In genomic region chr6:158869604-158870417, GRCh38 we compare ENCODE assay signal across 1 cellular context.
TF ChIP-seq lines count a peak whose summit lies in the region.

No MANE protein-coding gene starts in this region.

TF ChIP-seq in K562, 482 proteins besides CTCF, POLR2A, EP300 and RAD21 (continued from another document and continues in another):
- TF ChIP-seq, protein P1, sequence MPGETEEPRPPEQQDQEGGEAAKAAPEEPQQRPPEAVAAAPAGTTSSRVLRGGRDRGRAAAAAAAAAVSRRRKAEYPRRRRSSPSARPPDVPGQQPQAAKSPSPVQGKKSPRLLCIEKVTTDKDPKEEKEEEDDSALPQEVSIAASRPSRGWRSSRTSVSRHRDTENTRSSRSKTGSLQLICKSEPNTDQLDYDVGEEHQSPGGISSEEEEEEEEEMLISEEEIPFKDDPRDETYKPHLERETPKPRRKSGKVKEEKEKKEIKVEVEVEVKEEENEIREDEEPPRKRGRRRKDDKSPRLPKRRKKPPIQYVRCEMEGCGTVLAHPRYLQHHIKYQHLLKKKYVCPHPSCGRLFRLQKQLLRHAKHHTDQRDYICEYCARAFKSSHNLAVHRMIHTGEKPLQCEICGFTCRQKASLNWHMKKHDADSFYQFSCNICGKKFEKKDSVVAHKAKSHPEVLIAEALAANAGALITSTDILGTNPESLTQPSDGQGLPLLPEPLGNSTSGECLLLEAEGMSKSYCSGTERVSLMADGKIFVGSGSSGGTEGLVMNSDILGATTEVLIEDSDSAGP (CRISPR knock-in tag; IDR thresholded peaks at IDR 0.05): peak; percentile 57; the same call in 1 of the 2 replicates
- TF ChIP-seq, protein P2, sequence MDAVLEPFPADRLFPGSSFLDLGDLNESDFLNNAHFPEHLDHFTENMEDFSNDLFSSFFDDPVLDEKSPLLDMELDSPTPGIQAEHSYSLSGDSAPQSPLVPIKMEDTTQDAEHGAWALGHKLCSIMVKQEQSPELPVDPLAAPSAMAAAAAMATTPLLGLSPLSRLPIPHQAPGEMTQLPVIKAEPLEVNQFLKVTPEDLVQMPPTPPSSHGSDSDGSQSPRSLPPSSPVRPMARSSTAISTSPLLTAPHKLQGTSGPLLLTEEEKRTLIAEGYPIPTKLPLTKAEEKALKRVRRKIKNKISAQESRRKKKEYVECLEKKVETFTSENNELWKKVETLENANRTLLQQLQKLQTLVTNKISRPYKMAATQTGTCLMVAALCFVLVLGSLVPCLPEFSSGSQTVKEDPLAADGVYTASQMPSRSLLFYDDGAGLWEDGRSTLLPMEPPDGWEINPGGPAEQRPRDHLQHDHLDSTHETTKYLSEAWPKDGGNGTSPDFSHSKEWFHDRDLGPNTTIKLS (IDR thresholded peaks at IDR 0.05; ENCODE audit: borderline replicate concordance, low read depth): peak; percentile 87
- TF ChIP-seq, protein P3, sequence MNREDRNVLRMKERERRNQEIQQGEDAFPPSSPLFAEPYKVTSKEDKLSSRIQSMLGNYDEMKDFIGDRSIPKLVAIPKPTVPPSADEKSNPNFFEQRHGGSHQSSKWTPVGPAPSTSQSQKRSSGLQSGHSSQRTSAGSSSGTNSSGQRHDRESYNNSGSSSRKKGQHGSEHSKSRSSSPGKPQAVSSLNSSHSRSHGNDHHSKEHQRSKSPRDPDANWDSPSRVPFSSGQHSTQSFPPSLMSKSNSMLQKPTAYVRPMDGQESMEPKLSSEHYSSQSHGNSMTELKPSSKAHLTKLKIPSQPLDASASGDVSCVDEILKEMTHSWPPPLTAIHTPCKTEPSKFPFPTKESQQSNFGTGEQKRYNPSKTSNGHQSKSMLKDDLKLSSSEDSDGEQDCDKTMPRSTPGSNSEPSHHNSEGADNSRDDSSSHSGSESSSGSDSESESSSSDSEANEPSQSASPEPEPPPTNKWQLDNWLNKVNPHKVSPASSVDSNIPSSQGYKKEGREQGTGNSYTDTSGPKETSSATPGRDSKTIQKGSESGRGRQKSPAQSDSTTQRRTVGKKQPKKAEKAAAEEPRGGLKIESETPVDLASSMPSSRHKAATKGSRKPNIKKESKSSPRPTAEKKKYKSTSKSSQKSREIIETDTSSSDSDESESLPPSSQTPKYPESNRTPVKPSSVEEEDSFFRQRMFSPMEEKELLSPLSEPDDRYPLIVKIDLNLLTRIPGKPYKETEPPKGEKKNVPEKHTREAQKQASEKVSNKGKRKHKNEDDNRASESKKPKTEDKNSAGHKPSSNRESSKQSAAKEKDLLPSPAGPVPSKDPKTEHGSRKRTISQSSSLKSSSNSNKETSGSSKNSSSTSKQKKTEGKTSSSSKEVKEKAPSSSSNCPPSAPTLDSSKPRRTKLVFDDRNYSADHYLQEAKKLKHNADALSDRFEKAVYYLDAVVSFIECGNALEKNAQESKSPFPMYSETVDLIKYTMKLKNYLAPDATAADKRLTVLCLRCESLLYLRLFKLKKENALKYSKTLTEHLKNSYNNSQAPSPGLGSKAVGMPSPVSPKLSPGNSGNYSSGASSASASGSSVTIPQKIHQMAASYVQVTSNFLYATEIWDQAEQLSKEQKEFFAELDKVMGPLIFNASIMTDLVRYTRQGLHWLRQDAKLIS (CRISPR knock-in tag; IDR thresholded peaks at IDR 0.05): peak; percentile 94
- peak; percentile 75 for TF ChIP-seq POLR2B (IDR thresholded peaks at IDR 0.05; ENCODE audit: low read depth, partially characterized antibody)
- peak; percentile 78; the same call in 1 of the 2 replicates for TF ChIP-seq KLF1 (tag; IDR thresholded peaks at IDR 0.05)
- peak; percentile 28 for TF ChIP-seq CBFA2T3 (IDR thresholded peaks at IDR 0.05)
- 0 out of 2 replicates have a peak, but pooled peaks have one; percentile 9 for TF ChIP-seq ADNP (tag; IDR thresholded peaks at IDR 0.05)
- peak; percentile 72; the same call in 1 of the 2 replicates for TF ChIP-seq TRIM25 (IDR thresholded peaks at IDR 0.05; ENCODE audit: borderline replicate concordance)
- peak; percentile 22 for TF ChIP-seq SMAD1 (IDR thresholded peaks at IDR 0.05; ENCODE audit: low read depth, low read length, partially characterized antibody)
- peak in 1 of 2 experiments; percentile 22; a peak in 1 of 4 replicates for TF ChIP-seq NONO (IDR thresholded peaks at IDR 0.05; ENCODE audit: low read depth in 2 of 2, low read length in 1 of 2)
- TF ChIP-seq SP1 (CRISPR knock-in tag; IDR thresholded peaks at IDR 0.05): peak; percentile 80
- peak; percentile 93 for TF ChIP-seq NR3C1 (CRISPR knock-in tag; IDR thresholded peaks at IDR 0.05)
- peak; percentile 55 for TF ChIP-seq TAF9B (IDR thresholded peaks at IDR 0.05; ENCODE audit: partially characterized antibody)
- TF ChIP-seq, protein P4, sequence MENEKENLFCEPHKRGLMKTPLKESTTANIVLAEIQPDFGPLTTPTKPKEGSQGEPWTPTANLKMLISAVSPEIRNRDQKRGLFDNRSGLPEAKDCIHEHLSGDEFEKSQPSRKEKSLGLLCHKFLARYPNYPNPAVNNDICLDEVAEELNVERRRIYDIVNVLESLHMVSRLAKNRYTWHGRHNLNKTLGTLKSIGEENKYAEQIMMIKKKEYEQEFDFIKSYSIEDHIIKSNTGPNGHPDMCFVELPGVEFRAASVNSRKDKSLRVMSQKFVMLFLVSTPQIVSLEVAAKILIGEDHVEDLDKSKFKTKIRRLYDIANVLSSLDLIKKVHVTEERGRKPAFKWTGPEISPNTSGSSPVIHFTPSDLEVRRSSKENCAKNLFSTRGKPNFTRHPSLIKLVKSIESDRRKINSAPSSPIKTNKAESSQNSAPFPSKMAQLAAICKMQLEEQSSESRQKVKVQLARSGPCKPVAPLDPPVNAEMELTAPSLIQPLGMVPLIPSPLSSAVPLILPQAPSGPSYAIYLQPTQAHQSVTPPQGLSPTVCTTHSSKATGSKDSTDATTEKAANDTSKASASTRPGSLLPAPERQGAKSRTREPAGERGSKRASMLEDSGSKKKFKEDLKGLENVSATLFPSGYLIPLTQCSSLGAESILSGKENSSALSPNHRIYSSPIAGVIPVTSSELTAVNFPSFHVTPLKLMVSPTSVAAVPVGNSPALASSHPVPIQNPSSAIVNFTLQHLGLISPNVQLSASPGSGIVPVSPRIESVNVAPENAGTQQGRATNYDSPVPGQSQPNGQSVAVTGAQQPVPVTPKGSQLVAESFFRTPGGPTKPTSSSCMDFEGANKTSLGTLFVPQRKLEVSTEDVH (IDR thresholded peaks at IDR 0.05; ENCODE audit: low read depth, partially characterized antibody): peak; percentile 14
- no peak for TF ChIP-seq KAT2B (IDR thresholded peaks at IDR 0.05; ENCODE audit: low read depth, low read length)
- 0 out of 2 replicates have a peak, but pooled peaks have one; percentile 46 for TF ChIP-seq DPF2 (IDR thresholded peaks at IDR 0.05)
- no peak for TF ChIP-seq NFATC3 (IDR thresholded peaks at IDR 0.05)
- peak; percentile 95 for TF ChIP-seq JUN (IDR thresholded peaks at IDR 0.05; ENCODE audit: borderline replicate concordance, low read depth, low read length)
- peak; percentile 88; the same call in 1 of the 2 replicates for TF ChIP-seq JUN (CRISPR knock-in tag; IDR thresholded peaks at IDR 0.05; ENCODE audit: borderline replicate concordance)
- TF ChIP-seq GABPB1 (CRISPR knock-in tag; IDR thresholded peaks at IDR 0.05): peak; percentile 92
- TF ChIP-seq MYBL2 (IDR thresholded peaks at IDR 0.05; ENCODE audit: low read depth): peak; percentile 76
- no peak for TF ChIP-seq MYBL2 (CRISPR knock-in tag; IDR thresholded peaks at IDR 0.05; ENCODE audit: borderline replicate concordance)
- peak in 1 of 2 experiments; percentile 76; a peak in 2 of 4 replicates for TF ChIP-seq BCLAF1 (IDR thresholded peaks at IDR 0.05; ENCODE audit: borderline replicate concordance in 1 of 2, control insufficient read depth in 1 of 2, low read depth in 2 of 2, low read length in 1 of 2)
- peak; percentile 88 for TF ChIP-seq ZBTB17 (CRISPR knock-in tag; IDR thresholded peaks at IDR 0.05)
- TF ChIP-seq HDGF (IDR thresholded peaks at IDR 0.05): peak; percentile 53; the same call in 1 of the 2 replicates
- TF ChIP-seq CEBPZ (IDR thresholded peaks at IDR 0.05; ENCODE audit: borderline replicate concordance, low read depth, low read length): no peak
- TF ChIP-seq E2F1 (CRISPR knock-in tag; IDR thresholded peaks at IDR 0.05): peak; percentile 73; the same call in 1 of the 2 replicates
- peak; percentile 52; the same call in 1 of the 2 replicates for TF ChIP-seq POLR2AphosphoS2 (IDR thresholded peaks at IDR 0.05; ENCODE audit: low read length)
- TF ChIP-seq ILF3 (IDR thresholded peaks at IDR 0.05; ENCODE audit: borderline replicate concordance): no peak
- peak; percentile 60 to 82 for TF ChIP-seq MNT (conservative IDR thresholded peaks at IDR 0.05)
- TF ChIP-seq FOXP1 (CRISPR knock-in tag; IDR thresholded peaks at IDR 0.05): peak; percentile 97; the same call in 1 of the 2 replicates
- TF ChIP-seq SRF (CRISPR knock-in tag; IDR thresholded peaks at IDR 0.05): peak in 1 of 2 experiments; percentile 90; a peak in 3 of 4 replicates
- no peak for TF ChIP-seq PTBP1 (IDR thresholded peaks at IDR 0.05; ENCODE audit: low read depth, low read length)
- peak; percentile 66 for TF ChIP-seq ASH1L (IDR thresholded peaks at IDR 0.05; ENCODE audit: borderline replicate concordance, low read depth, partially characterized antibody)
- peak; percentile 74 for TF ChIP-seq NCOA6 (IDR thresholded peaks at IDR 0.05)
